ENCODE assay signal across 15 cellular contexts in genomic region chr3:16119887-16120286, GRCh38. TPM values are rescaled to one million over a fixed set of nuclear protein-coding genes. Genes with fewer than 3 reads are reported as not detected.
A peak's percentile ranks its signal among the peaks of the same experiment; 100 is the strongest.
DNase-seq lines count a peak whose midpoint lies in the region; ATAC-seq and TF ChIP-seq lines count a peak whose summit lies in the region.
"Had no signal": no experiment of that assay in that cellular context is flagged by ENCODE, and none has a peak within 500 bp of the region (broad histone marks: within the 10 kb centered on the region; RNA-seq: fewer than 3 reads in every experiment).

No MANE protein-coding gene starts in this region.

- H3K14ac ChIP-seq in IMR-90 (replicated peaks; ENCODE audit: low read depth, low read length) = peak overlapping the region; percentile 10

- H3K23ac ChIP-seq in IMR-90 (ENCODE audit: low read depth, low read length) = peak overlapping the region; percentile 28; the same call in 1 of the 2 replicates

- no peak overlapping the region for H2AK9ac ChIP-seq in IMR-90 (replicated peaks; ENCODE audit: low read depth, low read length, poor library complexity)

- peak overlapping the region; percentile 65; the same call in 1 of the 2 replicates for H4K91ac ChIP-seq in IMR-90 (ENCODE audit: insufficient read depth, low read depth, low read length)

- H3K27me3 ChIP-seq in IMR-90 (ENCODE audit: control insufficient read depth, insufficient read depth, low read length) (no peaks in the 10 kb centered on the region), neural progenitor cell (no peaks in the 10 kb centered on the region)
- H3K27me3 ChIP-seq: BE2C had no signal

- H3K4me3 ChIP-seq in IMR-90 (ENCODE audit: insufficient read depth, low read depth, low read length) = no peak overlapping the region
- no peak overlapping the region for H3K4me3 ChIP-seq in neural progenitor cell
- no peak overlapping the region for H3K4me3 ChIP-seq in OCI-LY7 (ENCODE audit: low read depth, low read length, poor library complexity, severe bottlenecking)
- H3K4me3 ChIP-seq: A549 had no signal

- H3F3A ChIP-seq in neural progenitor cell (ENCODE audit: low read depth) = no peaks in the 10 kb centered on the region

- intact Hi-C loops in IMR-90 (cut with micrococcal nuclease) = no loop called here
- intact Hi-C loops in OCI-LY7 (cut with micrococcal nuclease; ENCODE audit: unreplicated experiment) = no loop called here

- H3K79me2 ChIP-seq in neural progenitor cell (ENCODE audit: low read depth) (no peaks in the 10 kb centered on the region), OCI-LY7 (ENCODE audit: insufficient read depth, low read depth, low read length) (no peaks in the 10 kb centered on the region)

- dilution Hi-C loops in IMR-90 (cut with HindIII; ENCODE audit: low sequenced_read_pairs, unreplicated experiment) = no loop called here

- H3K36me3 ChIP-seq in IMR-90 (ENCODE audit: control insufficient read depth, insufficient read depth, low read length) (no peaks in the 10 kb centered on the region), neural progenitor cell (no peaks in the 10 kb centered on the region), OCI-LY7 (ENCODE audit: insufficient read depth, low read length) (no peaks in the 10 kb centered on the region)
- H3K36me3 ChIP-seq: BE2C had no signal

- H3K4me2 ChIP-seq in IMR-90 (ENCODE audit: low read depth, low read length) = no peak overlapping the region
- H3K4me2 ChIP-seq in neural progenitor cell = no peak overlapping the region
- no peak overlapping the region for H3K4me2 ChIP-seq in OCI-LY7 (ENCODE audit: low read length)
- H3K4me2 ChIP-seq: A549 had no signal

- H3K9ac ChIP-seq in IMR-90 (ENCODE audit: low read depth, low read length) (no peak overlapping the region), neural progenitor cell (no peak overlapping the region)

- H3K9me3 Mint-ChIP-seq in neural progenitor cell = peaks cover 2% of the 10 kb centered on the region
- H3K9me3 Mint-ChIP-seq: CD4-positive, alpha-beta memory T cell; HFFc6 had no signal

- H3K4ac ChIP-seq in IMR-90 (ENCODE audit: low read depth, low read length) = peak overlapping the region; percentile 41

- H3K9me3 ChIP-seq in IMR-90 (ENCODE audit: control insufficient read depth, insufficient read depth, low read length) (peaks cover 3% of the 10 kb centered on the region; the same call in 1 of the 2 replicates), neural progenitor cell (ENCODE audit: low read depth) (no peaks in the 10 kb centered on the region), OCI-LY7 (ENCODE audit: low read length) (no peaks in the 10 kb centered on the region)
- H3K9me3 ChIP-seq: A549, BE2C had no signal

- POLR2A ChIA-PET in IMR-90 (lab: Charles Lee; ENCODE audit: unreplicated experiment) = no interaction called here
- POLR2A ChIA-PET in OCI-LY7 (lab: Charles Lee) = interaction anchor here (0.7 kb wide), 1 partner anchor 226 kb away, joined by 3 read pairs; no protein-coding TSS in a partner anchor

- DNase-seq in IMR-90 (no peak), NCI-H446 treated with DMSO at 0.1 percent for 48 hours (lab: John Stamatoyannopoulos, UW) (peak; percentile 6), SK-N-DZ (ENCODE audit: low spot score) (peak; percentile 63), neural progenitor cell (ENCODE audit: low spot score) (no peak), GM13976 (ENCODE audit: low spot score) (no peak), OCI-LY7 (ENCODE audit: low spot score) (no peak)
- DNase-seq: BE2C; CD4-positive, alpha-beta memory T cell; DND-41; GDM1; HCEC 1CT; HFFc6 had no signal

- H3K9me2 ChIP-seq in OCI-LY7 (ENCODE audit: insufficient read depth, low read length) = no peaks in the 10 kb centered on the region

- no peaks in the 10 kb centered on the region for H3K4me1 Mint-ChIP-seq in neural progenitor cell
- H3K4me1 Mint-ChIP-seq: CD4-positive, alpha-beta memory T cell had no signal

- peak overlapping the region; percentile 95 for H2BK120ac ChIP-seq in IMR-90 (ENCODE audit: low read depth, low read length)

- no peaks in the 10 kb centered on the region for H3K79me1 ChIP-seq in IMR-90 (ENCODE audit: low read depth in 1 of 2, low read length in 2 of 2)

- BruUV-seq in IMR-90 (replicated peaks; lab: Mats Ljungman, UMichigan) = no TSS peak
- no TSS peak for BruUV-seq in OCI-LY7 (replicated peaks; lab: Mats Ljungman, UMichigan)

- peak overlapping the region; percentile 4 for H3K27ac Mint-ChIP-seq in neural progenitor cell
- H3K27ac Mint-ChIP-seq: CD4-positive, alpha-beta memory T cell; HFFc6 had no signal

- CTCF ChIA-PET in IMR-90 (lab: Yijun Ruan, JAX) = no interaction called here
- CTCF ChIA-PET in OCI-LY7 (lab: Charles Lee; ENCODE audit: unreplicated experiment) = interaction anchor here (0.6 kb wide), 1 partner anchor 914 kb away, joined by 4 read pairs; the partner anchor contains the start of gene CAPN7

- peaks cover 16% of the 10 kb centered on the region for H3K9me1 ChIP-seq in IMR-90 (ENCODE audit: insufficient read depth, low read length)

- H4K8ac ChIP-seq in IMR-90 (ENCODE audit: low read depth in 2 of 2, low read length in 2 of 2) = peak overlapping the region; percentile 35 to 61; a peak in 3 of 4 replicates

- H2AK5ac ChIP-seq in IMR-90 (ENCODE audit: low read depth, low read length) = peak overlapping the region; percentile 76

- TF ChIP-seq POLR2A in IMR-90 (IDR thresholded peaks at IDR 0.05; ENCODE audit: low read depth, low read length) = no peak

- H3K27me3 Mint-ChIP-seq in neural progenitor cell (ENCODE audit: insufficient read depth, low read depth) = no peaks in the 10 kb centered on the region

- H2BK5ac ChIP-seq in IMR-90 (ENCODE audit: low read depth, low read length, poor library complexity, severe bottlenecking) = peak overlapping the region; percentile 1

- TF ChIP-seq CTCF in IMR-90 (conservative IDR thresholded peaks at IDR 0.05; ENCODE audit: low read depth, low read length) = no peak
- no peak for TF ChIP-seq CTCF in neural progenitor cell (IDR thresholded peaks at IDR 0.05)
- no peak for TF ChIP-seq CTCF in GM13976 (IDR thresholded peaks at IDR 0.05; ENCODE audit: borderline replicate concordance, control extremely low read depth, extremely low read depth, insufficient read depth, missing control alignments)
- TF ChIP-seq CTCF in OCI-LY7 (conservative IDR thresholded peaks at IDR 0.05; ENCODE audit: low read length) = no peak

- no peak for TF ChIP-seq RAD21 in IMR-90 (IDR thresholded peaks at IDR 0.05; ENCODE audit: low read length)

- H3K18ac ChIP-seq in IMR-90 (ENCODE audit: low read depth, low read length) = peak overlapping the region; percentile 87

- H3K4me1 ChIP-seq in IMR-90 (ENCODE audit: control insufficient read depth, insufficient read depth, low read length) (peaks cover 17% of the 10 kb centered on the region), neural progenitor cell (no peaks in the 10 kb centered on the region), OCI-LY7 (ENCODE audit: insufficient read depth, low read length, poor library complexity, severe bottlenecking) (no peaks in the 10 kb centered on the region)
- H3K4me1 ChIP-seq: BE2C had no signal

- H3K4me3 Mint-ChIP-seq in neural progenitor cell = no peak overlapping the region
- H3K4me3 Mint-ChIP-seq: CD4-positive, alpha-beta memory T cell; HFFc6 had no signal

- peak overlapping the region; percentile 77; the same call in 1 of the 2 replicates for H4K5ac ChIP-seq in IMR-90 (ENCODE audit: low read depth, low read length)

- H2AFZ ChIP-seq in IMR-90 (replicated peaks; ENCODE audit: low read length, poor library complexity) (no peak overlapping the region), neural progenitor cell (replicated peaks) (no peak overlapping the region), OCI-LY7 (ENCODE audit: low read length) (no peak overlapping the region)

- H4K20me1 ChIP-seq in IMR-90 (ENCODE audit: insufficient read depth, low read length) (no peaks in the 10 kb centered on the region), neural progenitor cell (ENCODE audit: low read depth) (no peaks in the 10 kb centered on the region), OCI-LY7 (ENCODE audit: insufficient read depth, low read length) (no peaks in the 10 kb centered on the region)

- H3K27ac ChIP-seq in IMR-90 (ENCODE audit: insufficient read depth, low read length) = no peak overlapping the region
- no peak overlapping the region for H3K27ac ChIP-seq in neural progenitor cell
- H3K27ac ChIP-seq in OCI-LY7 (ENCODE audit: low read depth, low read length, poor library complexity, severe bottlenecking) = no peak overlapping the region
- H3K27ac ChIP-seq: A549, C4-2B had no signal

- H2BK15ac ChIP-seq in IMR-90 (ENCODE audit: low read depth, low read length) = peak overlapping the region; percentile 83; the same call in 2 of the 3 replicates

- in situ Hi-C loops in IMR-90 (cut with MboI; ENCODE audit: low sequenced_read_pairs) (no loop called here), GM13976 (cut with MboI; ENCODE audit: low sequenced_read_pairs, unreplicated experiment) (no loop called here)

- ATAC-seq in IMR-90 (ENCODE audit: low read depth) = no peak
- ATAC-seq: A549 had no signal

- peak overlapping the region; percentile 73 for H2BK20ac ChIP-seq in IMR-90 (ENCODE audit: low read depth, low read length)

- H3K36me3 Mint-ChIP-seq in neural progenitor cell = no peaks in the 10 kb centered on the region
- H3K36me3 Mint-ChIP-seq: CD4-positive, alpha-beta memory T cell had no signal

- 0 out of 2 replicates have a peak overlapping the region, but pooled peaks have one; percentile 34 for H3K56ac ChIP-seq in IMR-90 (ENCODE audit: extremely low read depth, insufficient read depth, low read length)

TF ChIP-seq in IMR-90, 13 proteins besides CTCF, POLR2A, EP300 and RAD21:
- no peak for TF ChIP-seq MAZ (IDR thresholded peaks at IDR 0.05; ENCODE audit: borderline replicate concordance, low read depth, low read length)
- no peak for TF ChIP-seq RFX5 (IDR thresholded peaks at IDR 0.05; ENCODE audit: low read depth, low read length)
- no peak for TF ChIP-seq CEBPB (IDR thresholded peaks at IDR 0.05; ENCODE audit: low read depth, low read length)
- TF ChIP-seq BHLHE40 (IDR thresholded peaks at IDR 0.05; ENCODE audit: low read depth, low read length) = no peak
- TF ChIP-seq SMC3 (IDR thresholded peaks at IDR 0.05; ENCODE audit: low read depth, low read length) = no peak

RNA-seq across cellular contexts. Expression of gene GALNT15, which starts 54.6 kb away (rescaled TPM):
- 14.7 and 19.7 TPM in 2 replicates for total RNA-seq in IMR-90 (2012; rRNA removed)
- 11.0 and 12.8 TPM in 2 replicates for polyA plus RNA-seq in IMR-90 (2012; rRNA removed)
- 8.5 and 15.7 TPM in 2 replicates for polyA plus RNA-seq in IMR-90 (2012; cell fraction: cytosol; rRNA removed)
- 7.3 and 8.8 TPM in 2 replicates for polyA plus RNA-seq in IMR-90 (2012; cell fraction: nucleus; rRNA removed; ENCODE audit: low replicate concordance)
- polyA plus RNA-seq in SK-N-DZ (2014; cell fraction: cytosol; rRNA removed) = not detected in 2 replicates
- 0.41 TPM in 1 of 2 replicates, not detected in the other for polyA plus RNA-seq in SK-N-DZ (2014; cell fraction: nucleus; rRNA removed)
- 0.09 TPM in 1 of 2 replicates, not detected in the other for total RNA-seq in neural progenitor cell (ENCODE audit: low replicate concordance)
- total RNA-seq in OCI-LY7 (2014; rRNA removed; shearing (Covaris generic)) = 0.03 TPM in 1 of 2 replicates, not detected in the other
- not detected in 2 replicates for total RNA-seq in OCI-LY7 (2022)
- total RNA-seq: CD4-positive, alpha-beta memory T cell; H4 had no signal
- polyA plus RNA-seq: CD4-positive, alpha-beta memory T cell had no signal

Comparison
In these comparisons a context has a peak if more than half of its experiments do, and no peak if none do; other contexts are left out.
1. DNase-seq: peak in NCI-H446 treated with DMSO at 0.1 percent for 48 hours (single experiment) and SK-N-DZ (single experiment); none in IMR-90 (single experiment), neural progenitor cell (single experiment), GM13976 (single experiment) and OCI-LY7 (single experiment).
2. RNA of gene GALNT15, which starts 54.6 kb away (total RNA-seq): 14.7 to 19.7 TPM in IMR-90; 0.03 TPM in OCI-LY7 and 0.09 TPM in neural progenitor cell; every median in the first group is over 10 times any median in the second.